Comparison of ENCODE assay signal across 9 cellular contexts in the genomic region with DNA sequence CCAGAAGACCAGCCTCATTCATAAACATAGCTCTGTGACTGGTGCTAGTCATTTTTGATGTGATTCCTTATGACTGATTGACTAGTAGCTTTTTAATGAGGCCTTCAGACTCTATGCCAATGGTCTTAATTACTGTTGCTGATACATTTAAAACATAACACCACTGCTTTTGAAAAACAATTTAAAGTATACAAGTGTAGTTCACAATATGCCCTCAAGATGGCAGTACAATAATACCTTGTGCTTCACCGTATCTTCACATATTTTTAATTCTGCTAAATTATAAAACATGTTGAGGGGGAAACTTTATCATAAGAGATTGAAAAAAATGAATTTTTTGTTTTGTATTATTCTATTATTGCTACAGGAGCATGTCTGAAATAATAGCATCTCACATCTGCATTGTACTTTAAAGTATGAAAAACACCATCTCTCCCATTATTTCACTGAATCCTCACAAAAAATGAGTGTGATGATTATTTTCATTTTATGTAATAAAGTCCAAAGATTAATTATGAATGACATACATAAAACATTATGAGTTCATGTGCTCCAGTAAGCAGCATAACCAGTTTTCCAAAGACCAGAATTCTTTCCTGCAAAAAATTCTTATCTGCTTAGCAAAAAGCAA. TPM values are rescaled to one million over a fixed set of nuclear protein-coding genes. Genes with fewer than 3 reads are reported as not detected.
DNase-seq lines count a peak whose midpoint lies in the region; ATAC-seq, FAIRE-seq and TF ChIP-seq lines count a peak whose summit lies in the region.
"Had no signal": no experiment of that assay in that cellular context is flagged by ENCODE, and none has a peak within 500 bp of the region (broad histone marks: within the 10 kb centered on the region; RNA-seq: fewer than 3 reads in every experiment).

No MANE protein-coding gene starts in this region.

- no peaks in the 10 kb centered on the region for H3K9me3 ChIP-seq in pancreas

- H3K27me3 ChIP-seq in pancreas = no peaks in the 10 kb centered on the region

- no peak overlapping the region for H3K27ac ChIP-seq in pancreas
- H3K27ac ChIP-seq: HL-60 had no signal

- ATAC-seq in esophagus mucosa (peak; percentile 69), pancreas (peak in 3 of 4 donors; percentile 60 to 80 (median 64)), GM21526 (IDR thresholded peaks at IDR 0.05; ENCODE audit: low FRiP score, unreplicated experiment) (no peak), GM21367 (IDR thresholded peaks at IDR 0.05; ENCODE audit: unreplicated experiment) (no peak)

- 0 to 1% methylated on average over 1 of the region's 1 CpG for WGBS in pancreas, 2 donors

- no peaks in the 10 kb centered on the region for H3K4me1 ChIP-seq in pancreas

- TF ChIP-seq CTCF in GM12874 (IDR thresholded peaks at IDR 0.05; ENCODE audit: insufficient read depth, low read depth, low read length) (peak; percentile 34; the same call in 1 of the 2 replicates), pancreas (IDR thresholded peaks at IDR 0.05) (peak; percentile 28 to 76 (median 67))

- DNase-seq in AG08396 (ENCODE audit: low spot score) (peak; percentile 13), OCI-M1 (lab: John Stamatoyannopoulos, UW) (peak; percentile 58), pancreas (no peak), DMS153 (lab: John Stamatoyannopoulos, UW) (no peak)

- H3K4me3 ChIP-seq in pancreas = no peak overlapping the region

- intact Hi-C loops in pancreas (cut with DNase I) = loop anchor here in 2 of 3 donors (5.0 kb wide), 1 partner anchor 147 kb away; no protein-coding TSS in a partner anchor

- FAIRE-seq in pancreas (lab: Jason Lieb, UNC) = peak; percentile 96

- no peaks in the 10 kb centered on the region for H3K36me3 ChIP-seq in pancreas

RNA-seq across cellular contexts. Expression of gene SHISAL2B, which starts 55.1 kb away (rescaled TPM):
- total RNA-seq in esophagus mucosa (not detected), pancreas (1 to 10 TPM; 1.2 to 4.4 (median 2.1) TPM)
- polyA plus RNA-seq in pancreas = 10 to 100 TPM; 14.3 to 69.8 TPM

Comparison
In these comparisons a context has a peak if more than half of its experiments do, and no peak if none do; other contexts are left out.
1. DNase-seq: peak in AG08396 (single experiment) and OCI-M1 (single experiment); none in pancreas (0 of 6) and DMS153 (single experiment).
2. ATAC-seq: peak in esophagus mucosa (single experiment) and pancreas (3 of 4); none in GM21526 (single experiment) and GM21367 (single experiment).